12 cellular contexts compared by ENCODE assay signal in genomic region chr19:7182489-7182888, GRCh38.
DNase-seq lines count a peak whose midpoint lies in the region; FAIRE-seq and TF ChIP-seq lines count a peak whose summit lies in the region.
"Had no signal": no experiment of that assay in that cellular context is flagged by ENCODE, and none has a peak within 500 bp of the region (broad histone marks: within the 10 kb centered on the region; RNA-seq: fewer than 3 reads in every experiment).

No MANE protein-coding gene starts in this region.

- TF ChIP-seq POLR2A in suprapubic skin (IDR thresholded peaks at IDR 0.05) = no peak

- no peak for TF ChIP-seq CTCF in brain (conservative IDR thresholded peaks at IDR 0.05)
- no peak for TF ChIP-seq CTCF in suprapubic skin (IDR thresholded peaks at IDR 0.05)

- no peaks in the 10 kb centered on the region for H3K9me3 Mint-ChIP-seq in IgD-negative memory B cell
- peaks cover 0 to 5% (median 0%) of the 10 kb centered on the region in 5 experiments for H3K9me3 Mint-ChIP-seq in brain
- H3K9me3 Mint-ChIP-seq: neural crest cell had no signal

- peak overlapping the region; percentile 82 to 92 (median 89) for H3K27ac Mint-ChIP-seq in IgD-negative memory B cell
- H3K27ac Mint-ChIP-seq in brain = peak overlapping the region in 3 of 5 experiments; percentile 51 to 85 (median 82)

- H3K36me3 Mint-ChIP-seq in IgD-negative memory B cell (peaks cover 3% of the 10 kb centered on the region), brain (peaks cover 59% of the 10 kb centered on the region)

- peak overlapping the region; percentile 74 to 77 for H3K27ac ChIP-seq in mucosa of rectum (ENCODE audit: low read depth in 2 of 2, low read length in 2 of 2)
- peak overlapping the region; percentile 82 for H3K27ac ChIP-seq in suprapubic skin

- H3K27me3 ChIP-seq in mucosa of rectum (ENCODE audit: control insufficient read depth in 2 of 2, insufficient read depth in 2 of 2, low read length in 2 of 2) (no peaks in the 10 kb centered on the region), suprapubic skin (no peaks in the 10 kb centered on the region)

- TF ChIP-seq EP300 in suprapubic skin (IDR thresholded peaks at IDR 0.05) = no peak

- H3K36me3 ChIP-seq in mucosa of rectum (ENCODE audit: control insufficient read depth in 2 of 2, insufficient read depth in 2 of 2, low read length in 2 of 2) (peaks cover 6 to 8% of the 10 kb centered on the region in 2 donors), suprapubic skin (peaks cover 6% of the 10 kb centered on the region)

- H3K27me3 Mint-ChIP-seq in IgD-negative memory B cell = no peaks in the 10 kb centered on the region
- no peaks in the 10 kb centered on the region for H3K27me3 Mint-ChIP-seq in brain

- DNase-seq in suprapubic skin (ENCODE audit: low spot score in 2 of 2) (no peak), frontal cortex (ENCODE audit: low spot score in 2 of 2) (no peak), NCI-H2081 (lab: John Stamatoyannopoulos, UW) (no peak), T-helper 9 cell (no peak)
- DNase-seq: activated gamma-delta T cell; stimulated activated CD4-positive, alpha-beta T cell treated with anti-CD3 and anti-CD28 coated beads, Interleukin-15, amount 100 ng/mL, for 24 hours; stimulated activated CD8-positive, alpha-beta memory T cell treated with anti-CD3 and anti-CD28 coated beads, Interleukin-4, amount 100 ng/mL, for 48 hours had no signal

- peak overlapping the region in 2 of 4 donors; percentile 56 to 91 for H3K4me3 Mint-ChIP-seq in IgD-negative memory B cell
- peak overlapping the region in 1 of 5 experiments; percentile 40 for H3K4me3 Mint-ChIP-seq in brain
- H3K4me3 Mint-ChIP-seq: neural crest cell had no signal

- H3K4me1 ChIP-seq in mucosa of rectum (ENCODE audit: control insufficient read depth in 2 of 2, insufficient read depth in 2 of 2, low read length in 2 of 2) (peaks cover 29 to 32% of the 10 kb centered on the region in 2 donors), suprapubic skin (peaks cover 29% of the 10 kb centered on the region)

- no peak overlapping the region for H3K9ac ChIP-seq in mucosa of rectum (ENCODE audit: low read depth in 1 of 2, low read length in 2 of 2)

- 76% methylated on average over 5 of the region's 5 CpGs for WGBS in suprapubic skin

- FAIRE-seq in frontal cortex (lab: Jason Lieb, UNC) = no peak
- FAIRE-seq: islet of Langerhans had no signal

- H3K9me3 ChIP-seq in mucosa of rectum (ENCODE audit: control insufficient read depth in 2 of 2, low read length in 2 of 2) (no peaks in the 10 kb centered on the region), suprapubic skin (no peaks in the 10 kb centered on the region)

- no peak overlapping the region for H3K4me3 ChIP-seq in mucosa of rectum (ENCODE audit: low read length in 2 of 2)
- H3K4me3 ChIP-seq in suprapubic skin = peak overlapping the region; percentile 2

- H3K4me1 Mint-ChIP-seq in IgD-negative memory B cell (peaks cover 18 to 23% (median 22%) of the 10 kb centered on the region in 3 donors), brain (peaks cover 25% of the 10 kb centered on the region)
- H3K4me1 Mint-ChIP-seq: neural crest cell had no signal
